In genomic region chr1:42380617-42381423, GRCh38 we compare ENCODE assay signal across 8 cellular contexts. TPM values are rescaled to one million over a fixed set of nuclear protein-coding genes. Genes with fewer than 3 reads are reported as not detected.
DNase-seq lines count a peak whose midpoint lies in the region; ATAC-seq and TF ChIP-seq lines count a peak whose summit lies in the region.

Gene RIMKLA, plus strand, starts transcription at chr1:42380792. Its CDS starts 143 bp downstream, at chr1:42380935.

- intact Hi-C loops in CD14-positive monocyte (cut with micrococcal nuclease) = no loop called here

- H3K27ac Mint-ChIP-seq in CD14-positive monocyte = no peak within 1 kb of the TSS

- TF ChIP-seq CTCF in CD14-positive monocyte (IDR thresholded peaks at IDR 0.05) (no peak), omental fat pad (IDR thresholded peaks at IDR 0.05) (no peak)

- H3K4me3 Mint-ChIP-seq in CD14-positive monocyte = peak within 1 kb of the TSS; percentile 75 to 89

- ATAC-seq in GM19043 (IDR thresholded peaks at IDR 0.05; ENCODE audit: low read depth, unreplicated experiment) = peak; percentile 78
- peak; percentile 89 for ATAC-seq in HG03342 (IDR thresholded peaks at IDR 0.05; ENCODE audit: unreplicated experiment)
- ATAC-seq in omental fat pad (ENCODE audit: low FRiP score) = peak; percentile 94

- DNase-seq in CD14-positive monocyte (ENCODE audit: low spot score) (no peak), NOMO-1 treated with DMSO at 0.1 percent for 48 hours (lab: John Stamatoyannopoulos, UW; ENCODE audit: unreplicated experiment) (peak; percentile 49), activated gamma-delta T cell treated with Interleukin-2 at 50 U/mL for 16 hours (peak; percentile 34), glomerular visceral epithelial cell (ENCODE audit: extremely low spot score) (peak; percentile 54), omental fat pad (ENCODE audit: low spot score) (no peak), ureter (ENCODE audit: low spot score) (peak; percentile 46)

- H3K27me3 Mint-ChIP-seq in CD14-positive monocyte (ENCODE audit: low read depth in 3 of 3) = peaks cover 35 to 49% (median 44%) of the 10 kb centered on the region in 3 donors

- H3K9me3 Mint-ChIP-seq in CD14-positive monocyte = peaks cover 0 to 7% (median 4%) of the 10 kb centered on the region in 7 donors

- peaks cover 8% of the 10 kb centered on the region for H3K4me1 Mint-ChIP-seq in CD14-positive monocyte

- no peaks in the 10 kb centered on the region for H3K36me3 Mint-ChIP-seq in CD14-positive monocyte

RNA-seq across cellular contexts. Expression of gene RIMKLA, which starts in this region (rescaled TPM):
- polyA plus RNA-seq in CD14-positive monocyte = not detected
- under 1 TPM; 0.12 to 0.38 (median 0.25) TPM for total RNA-seq in omental fat pad
- total RNA-seq in ureter = 2.3 TPM

Comparison
In these comparisons a context has a peak if more than half of its experiments do, and no peak if none do; other contexts are left out.
1. Peak in ATAC-seq in omental fat pad; RNA of the gene not detected or under 1 TPM.
2. DNase-seq: peak in NOMO-1 treated with DMSO at 0.1 percent for 48 hours (single experiment), activated gamma-delta T cell treated with Interleukin-2 at 50 U/mL for 16 hours (single experiment), glomerular visceral epithelial cell (single experiment) and ureter (single experiment); none in CD14-positive monocyte (single experiment) and omental fat pad (single experiment).
3. Peak in every context shown above with its lines, with median percentiles within 50 percentile points of each other: ATAC-seq.